In the genomic region with DNA sequence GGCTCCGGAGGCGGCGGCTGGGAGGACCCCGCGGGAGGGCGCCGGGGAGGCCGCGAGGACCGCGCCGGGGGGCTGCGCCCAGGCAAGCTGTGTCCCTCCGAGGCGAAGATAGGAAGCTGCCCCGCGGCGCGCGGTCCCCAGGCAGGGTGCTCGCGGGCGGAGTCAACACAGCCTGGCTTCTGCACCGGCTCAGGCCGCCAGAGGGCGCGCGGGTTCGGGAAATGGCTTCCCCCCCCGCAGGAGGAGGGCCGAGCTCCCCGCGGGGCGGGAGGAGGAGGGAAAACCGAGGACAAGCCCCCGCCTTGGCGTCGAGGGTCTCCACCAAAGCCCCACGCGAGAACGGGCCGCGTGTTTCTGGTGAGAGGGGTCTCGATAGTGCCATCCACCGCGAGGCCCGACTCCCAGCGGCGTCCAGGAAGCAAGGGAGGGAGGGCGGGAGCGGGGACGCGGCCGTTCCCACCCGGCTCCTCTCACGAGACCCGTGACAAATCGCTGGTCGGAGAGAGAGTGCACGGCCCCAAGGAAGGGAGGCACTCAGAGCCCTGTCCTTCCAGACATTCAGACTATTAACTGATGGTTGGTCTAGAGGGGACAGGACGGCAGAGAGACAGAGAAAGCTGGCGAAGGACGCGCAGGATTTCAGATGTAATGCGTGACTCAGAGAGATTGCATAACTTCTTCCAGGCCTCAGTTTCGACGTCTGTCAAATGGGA, we compare ENCODE assay signal across 1 cellular context.
TF ChIP-seq lines count a peak whose summit lies in the region.

No MANE protein-coding gene starts in this region.

TF ChIP-seq in HepG2, 621 proteins besides CTCF, POLR2A, EP300 and RAD21 (continued from another document and continues in another):
- no peak for TF ChIP-seq ZNF766 (CRISPR knock-in tag; IDR thresholded peaks at IDR 0.05; ENCODE audit: borderline replicate concordance)
- TF ChIP-seq ARHGAP35 (CRISPR knock-in tag; IDR thresholded peaks at IDR 0.05; ENCODE audit: borderline replicate concordance), result peak; percentile 47; the same call in 1 of the 2 replicates
- TF ChIP-seq WIZ (CRISPR knock-in tag; IDR thresholded peaks at IDR 0.05), result no peak
- no peak for TF ChIP-seq ATM (IDR thresholded peaks at IDR 0.05; ENCODE audit: borderline replicate concordance)
- peak; percentile 90 for TF ChIP-seq MEIS1 (CRISPR knock-in tag; IDR thresholded peaks at IDR 0.05; ENCODE audit: borderline replicate concordance)
- no peak for TF ChIP-seq NBN (conservative IDR thresholded peaks at IDR 0.05)
- no peak for TF ChIP-seq ZBTB37 (CRISPR knock-in tag; IDR thresholded peaks at IDR 0.05)
- TF ChIP-seq, protein P1, sequence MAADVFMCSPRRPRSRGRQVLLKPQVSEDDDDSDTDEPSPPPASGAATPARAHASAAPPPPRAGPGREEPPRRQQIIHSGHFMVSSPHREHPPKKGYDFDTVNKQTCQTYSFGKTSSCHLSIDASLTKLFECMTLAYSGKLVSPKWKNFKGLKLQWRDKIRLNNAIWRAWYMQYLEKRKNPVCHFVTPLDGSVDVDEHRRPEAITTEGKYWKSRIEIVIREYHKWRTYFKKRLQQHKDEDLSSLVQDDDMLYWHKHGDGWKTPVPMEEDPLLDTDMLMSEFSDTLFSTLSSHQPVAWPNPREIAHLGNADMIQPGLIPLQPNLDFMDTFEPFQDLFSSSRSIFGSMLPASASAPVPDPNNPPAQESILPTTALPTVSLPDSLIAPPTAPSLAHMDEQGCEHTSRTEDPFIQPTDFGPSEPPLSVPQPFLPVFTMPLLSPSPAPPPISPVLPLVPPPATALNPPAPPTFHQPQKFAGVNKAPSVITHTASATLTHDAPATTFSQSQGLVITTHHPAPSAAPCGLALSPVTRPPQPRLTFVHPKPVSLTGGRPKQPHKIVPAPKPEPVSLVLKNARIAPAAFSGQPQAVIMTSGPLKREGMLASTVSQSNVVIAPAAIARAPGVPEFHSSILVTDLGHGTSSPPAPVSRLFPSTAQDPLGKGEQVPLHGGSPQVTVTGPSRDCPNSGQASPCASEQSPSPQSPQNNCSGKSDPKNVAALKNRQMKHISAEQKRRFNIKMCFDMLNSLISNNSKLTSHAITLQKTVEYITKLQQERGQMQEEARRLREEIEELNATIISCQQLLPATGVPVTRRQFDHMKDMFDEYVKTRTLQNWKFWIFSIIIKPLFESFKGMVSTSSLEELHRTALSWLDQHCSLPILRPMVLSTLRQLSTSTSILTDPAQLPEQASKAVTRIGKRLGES (CRISPR knock-in tag; IDR thresholded peaks at IDR 0.05; ENCODE audit: borderline replicate concordance), result no peak; the same call in 1 of the 2 replicates
- TF ChIP-seq MYNN (CRISPR knock-in tag; IDR thresholded peaks at IDR 0.05; ENCODE audit: low read depth), result no peak
- no peak for TF ChIP-seq ZBTB42 (CRISPR knock-in tag; IDR thresholded peaks at IDR 0.05)
- TF ChIP-seq NKX3-1 (CRISPR knock-in tag; IDR thresholded peaks at IDR 0.05), result 0 out of 2 replicates have a peak, but pooled peaks have one; percentile 22
- peak; percentile 92 for TF ChIP-seq ZNF343 (CRISPR knock-in tag; IDR thresholded peaks at IDR 0.05)
- TF ChIP-seq NR2C2 (CRISPR knock-in tag; IDR thresholded peaks at IDR 0.05; ENCODE audit: borderline replicate concordance), result peak; percentile 54; the same call in 1 of the 2 replicates
- no peak for TF ChIP-seq RAD51 (IDR thresholded peaks at IDR 0.05; ENCODE audit: borderline replicate concordance)
- peak; percentile 88 for TF ChIP-seq ZMAT3 (CRISPR knock-in tag; conservative IDR thresholded peaks at IDR 0.05)
- no peak for TF ChIP-seq ZNF101 (CRISPR knock-in tag; IDR thresholded peaks at IDR 0.05; ENCODE audit: borderline replicate concordance, low read depth)
- TF ChIP-seq CC2D1A (CRISPR knock-in tag; IDR thresholded peaks at IDR 0.05), result no peak
- no peak for TF ChIP-seq GRHL1 (CRISPR knock-in tag; conservative IDR thresholded peaks at IDR 0.05)
- no peak for TF ChIP-seq ZNF646 (CRISPR knock-in tag; IDR thresholded peaks at IDR 0.05)
- TF ChIP-seq ETV5 (CRISPR knock-in tag; IDR thresholded peaks at IDR 0.05; ENCODE audit: borderline replicate concordance), result no peak; the same call in 1 of the 2 replicates
- TF ChIP-seq YEATS2 (CRISPR knock-in tag; IDR thresholded peaks at IDR 0.05; ENCODE audit: borderline replicate concordance), result peak; percentile 68; the same call in 1 of the 2 replicates
- TF ChIP-seq ZNF546 (CRISPR knock-in tag; conservative IDR thresholded peaks at IDR 0.05), result peak; percentile 44; the same call in 1 of the 2 replicates
- TF ChIP-seq PCBP2 (optimal IDR thresholded peaks at IDR 0.05; ENCODE audit: low read depth, low read length, poor library complexity, severe bottlenecking), result no peak
- peak; percentile 56; the same call in 1 of the 2 replicates for TF ChIP-seq DPF2 (CRISPR knock-in tag; IDR thresholded peaks at IDR 0.05; ENCODE audit: borderline replicate concordance, low read depth)
- TF ChIP-seq ZNF569 (CRISPR knock-in tag; IDR thresholded peaks at IDR 0.05; ENCODE audit: borderline replicate concordance), result no peak
- TF ChIP-seq RNF219 (CRISPR knock-in tag; IDR thresholded peaks at IDR 0.05), result no peak
- TF ChIP-seq KLF15 (CRISPR knock-in tag; IDR thresholded peaks at IDR 0.05; ENCODE audit: borderline replicate concordance), result no peak
- TF ChIP-seq TCF7L2 (IDR thresholded peaks at IDR 0.05; ENCODE audit: low read depth, low read length), result no peak
- TF ChIP-seq TRAFD1 (CRISPR knock-in tag; IDR thresholded peaks at IDR 0.05; ENCODE audit: borderline replicate concordance), result no peak
- no peak for TF ChIP-seq CBX2 (IDR thresholded peaks at IDR 0.05; ENCODE audit: low read depth, low read length)
- peak; percentile 77; the same call in 1 of the 2 replicates for TF ChIP-seq CBX2 (CRISPR knock-in tag; IDR thresholded peaks at IDR 0.05; ENCODE audit: low read depth)
- no peak for TF ChIP-seq ZNF382 (CRISPR knock-in tag; IDR thresholded peaks at IDR 0.05; ENCODE audit: borderline replicate concordance)
- TF ChIP-seq, protein P2, sequence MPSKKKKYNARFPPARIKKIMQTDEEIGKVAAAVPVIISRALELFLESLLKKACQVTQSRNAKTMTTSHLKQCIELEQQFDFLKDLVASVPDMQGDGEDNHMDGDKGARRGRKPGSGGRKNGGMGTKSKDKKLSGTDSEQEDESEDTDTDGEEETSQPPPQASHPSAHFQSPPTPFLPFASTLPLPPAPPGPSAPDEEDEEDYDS (CRISPR knock-in tag; IDR thresholded peaks at IDR 0.05), result no peak
- TF ChIP-seq FIP1L1 (IDR thresholded peaks at IDR 0.05; ENCODE audit: borderline replicate concordance, insufficient read depth, low read depth, low read length), result no peak
- 0 out of 2 replicates have a peak, but pooled peaks have one; percentile 21 for TF ChIP-seq RELA (CRISPR knock-in tag; IDR thresholded peaks at IDR 0.05)
- TF ChIP-seq CAMTA2 (CRISPR knock-in tag; IDR thresholded peaks at IDR 0.05; ENCODE audit: borderline replicate concordance), result no peak
- peak; percentile 86 for TF ChIP-seq YY1 (IDR thresholded peaks at IDR 0.05; ENCODE audit: insufficient read depth, insufficient replicate concordance, low read depth, low read length)
- TF ChIP-seq, protein P3, sequence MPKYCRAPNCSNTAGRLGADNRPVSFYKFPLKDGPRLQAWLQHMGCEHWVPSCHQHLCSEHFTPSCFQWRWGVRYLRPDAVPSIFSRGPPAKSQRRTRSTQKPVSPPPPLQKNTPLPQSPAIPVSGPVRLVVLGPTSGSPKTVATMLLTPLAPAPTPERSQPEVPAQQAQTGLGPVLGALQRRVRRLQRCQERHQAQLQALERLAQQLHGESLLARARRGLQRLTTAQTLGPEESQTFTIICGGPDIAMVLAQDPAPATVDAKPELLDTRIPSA (CRISPR knock-in tag; IDR thresholded peaks at IDR 0.05; ENCODE audit: borderline replicate concordance), result 0 out of 2 replicates have a peak, but pooled peaks have one; percentile 60
